ENCODE assay signal across 8 cellular contexts in genomic region chr14:92039720-92040430, GRCh38. TPM values are rescaled to one million over a fixed set of nuclear protein-coding genes. Genes with fewer than 3 reads are reported as not detected.
DNase-seq lines count a peak whose midpoint lies in the region; ATAC-seq and TF ChIP-seq lines count a peak whose summit lies in the region.

Gene TRIP11, minus strand, starts transcription at chr14:92040059. Its CDS starts 374 bp downstream, at chr14:92039685.

- peak; percentile 98 for TF ChIP-seq POLR2A in GM19099 (IDR thresholded peaks at IDR 0.05; ENCODE audit: extremely low read depth, insufficient read length, low read depth)

- no peak for TF ChIP-seq CTCF in choroid plexus epithelial cell (conservative IDR thresholded peaks at IDR 0.05; ENCODE audit: low read depth, low read length)

- peaks cover 14% of the 10 kb centered on the region for H3K36me3 Mint-ChIP-seq in activated CD4-positive, alpha-beta T cell treated with anti-CD3 and anti-CD28 coated beads for 36 hours (ENCODE audit: low read depth)

- H3K27ac Mint-ChIP-seq in activated CD4-positive, alpha-beta T cell treated with anti-CD3 and anti-CD28 coated beads for 36 hours = peak within 1 kb of the TSS; percentile 98

- CTCF ChIA-PET in activated CD4-positive, alpha-beta T cell treated with anti-CD3 and anti-CD28 coated beads for 36 hours (lab: Charles Lee) = interaction anchor here (0.6 to 1.2 kb wide), 8 partner anchors 9 to 1099 kb away, joined by 3 to 5 read pairs (median 4); partner anchors contain the start of genes ATXN3, CPSF2 and NDUFB1

- peak within 1 kb of the TSS; percentile 66 for H3K4me3 ChIP-seq in choroid plexus epithelial cell (ENCODE audit: low read depth, low read length)

- no peaks in the 10 kb centered on the region for H3K9me3 Mint-ChIP-seq in activated CD4-positive, alpha-beta T cell treated with anti-CD3 and anti-CD28 coated beads for 36 hours (ENCODE audit: low read depth)

- peak; percentile 98 for ATAC-seq in HG03432 (IDR thresholded peaks at IDR 0.05; ENCODE audit: unreplicated experiment)
- ATAC-seq in activated CD4-positive, alpha-beta T cell treated with anti-CD3 and anti-CD28 coated beads for 36 hours = peak; percentile 95

- intact Hi-C loops in activated CD4-positive, alpha-beta T cell treated with anti-CD3 and anti-CD28 coated beads for 36 hours (cut with DNase I, micrococcal nuclease) = loop anchor here (1.0 to 5.0 kb wide), 7 partner anchors 66 to 752 kb away; partner anchors contain the start of genes ATXN3 (in 2 of the 2), PPP4R3A (in 2 of the 2), CPSF2 (in 1 of the 2) and GOLGA5 (in 1 of the 2)

- DNase-seq in AML-193 (lab: John Stamatoyannopoulos, UW) (peak; percentile 84 to 85), NCI-H510A (lab: John Stamatoyannopoulos, UW) (peak; percentile 89), choroid plexus epithelial cell (ENCODE audit: low read depth) (peak; percentile 96), kidney tubule cell (ENCODE audit: low spot score) (peak; percentile 95)
- DNase-seq in activated CD4-positive, alpha-beta T cell treated with anti-CD3 and anti-CD28 coated beads for 36 hours = peak; percentile 98
- DNase-seq in stimulated activated CD4-positive, alpha-beta T cell treated with anti-CD3 and anti-CD28 coated beads, Interleukin-1b, Interleukin-23, amount 100 ng/mL, for 24 hours (ENCODE audit: low read depth in 4 of 4, low spot score in 1 of 4) = peak; percentile 79 to 91 (median 89)

- H3K27me3 Mint-ChIP-seq in activated CD4-positive, alpha-beta T cell treated with anti-CD3 and anti-CD28 coated beads for 36 hours = no peaks in the 10 kb centered on the region

- POLR2A ChIA-PET in activated CD4-positive, alpha-beta T cell treated with anti-CD3 and anti-CD28 coated beads for 36 hours (lab: Charles Lee) = interaction anchor here (0.6 to 1.9 kb wide), 5 partner anchors 35 to 1014 kb away, joined by 3 to 9 read pairs (median 3); partner anchors contain the start of genes ATXN3, CPSF2 and NDUFB1

- peaks cover 42% of the 10 kb centered on the region for H3K4me1 Mint-ChIP-seq in activated CD4-positive, alpha-beta T cell treated with anti-CD3 and anti-CD28 coated beads for 36 hours

- H3K4me3 Mint-ChIP-seq in activated CD4-positive, alpha-beta T cell treated with anti-CD3 and anti-CD28 coated beads for 36 hours = peak within 1 kb of the TSS; percentile 92

RNA-seq across cellular contexts. Expression of gene TRIP11, which starts in this region (rescaled TPM):
- 10 to 100 TPM; 35.7 to 41.0 TPM for total RNA-seq in activated CD4-positive, alpha-beta T cell treated with anti-CD3 and anti-CD28 coated beads for 36 hours

Comparison
In these comparisons a context has a peak if more than half of its experiments do, and no peak if none do; other contexts are left out.
1. Peak in every context shown above with its lines: DNase-seq, ATAC-seq and H3K4me3 ChIP-seq.